1 cellular context compared by ENCODE assay signal in genomic region chr10:71365366-71365765, GRCh38.
TF ChIP-seq lines count a peak whose summit lies in the region.

No MANE protein-coding gene starts in this region.

TF ChIP-seq in A549, 52 proteins besides CTCF, POLR2A, EP300 and RAD21:
- TF ChIP-seq BHLHE40 (IDR thresholded peaks at IDR 0.05; ENCODE audit: low read depth, low read length) (no peak), HOXB5 (CRISPR knock-in tag; IDR thresholded peaks at IDR 0.05) (no peak), JUN (IDR thresholded peaks at IDR 0.05) (no peak), NPAS2 (CRISPR knock-in tag; IDR thresholded peaks at IDR 0.05; ENCODE audit: borderline replicate concordance) (no peak), RNF2 (IDR thresholded peaks at IDR 0.05; ENCODE audit: borderline replicate concordance, low read depth) (no peak), HEYL (CRISPR knock-in tag; IDR thresholded peaks at IDR 0.05) (no peak), NR3C1 (IDR thresholded peaks at IDR 0.05) (no peak), MAZ (IDR thresholded peaks at IDR 0.05; ENCODE audit: borderline replicate concordance, low read depth, low read length) (no peak), JUNB (IDR thresholded peaks at IDR 0.05) (no peak), HMGXB4 (CRISPR knock-in tag; IDR thresholded peaks at IDR 0.05; ENCODE audit: borderline replicate concordance) (no peak), GATA3 (IDR thresholded peaks at IDR 0.05; ENCODE audit: borderline replicate concordance) (no peak), CBX2 (IDR thresholded peaks at IDR 0.05; ENCODE audit: borderline replicate concordance, low read depth) (no peak), MYC (IDR thresholded peaks at IDR 0.05; ENCODE audit: borderline replicate concordance, low read length) (no peak), HDAC2 (IDR thresholded peaks at IDR 0.05) (no peak)
